18 cellular contexts compared by ENCODE assay signal in genomic region chr15:74618841-74619596, GRCh38. TPM values are rescaled to one million over a fixed set of nuclear protein-coding genes. Genes with fewer than 3 reads are reported as not detected.
DNase-seq lines count a peak whose midpoint lies in the region; ATAC-seq and TF ChIP-seq lines count a peak whose summit lies in the region.
"Had no signal": no experiment of that assay in that cellular context is flagged by ENCODE, and none has a peak within 500 bp of the region (broad histone marks: within the 10 kb centered on the region; RNA-seq: fewer than 3 reads in every experiment).

No MANE protein-coding gene starts in this region.

- H3K9me3 Mint-ChIP-seq in stimulated activated naive B cell treated with anti-CD40 and anti-IgM and Interleukin-4, amounts not matched to agents 10 μg/mL and 1 μg/mL and 100 μg/mL, for 72 hours: no peaks in the 10 kb centered on the region

- in situ Hi-C loops in SK-MEL-5 (cut with HindIII; ENCODE audit: low pct_unique_long_range_greater_than_20kb, low sequenced_read_pairs): no loop called here

- no peaks in the 10 kb centered on the region for H3K27me3 ChIP-seq in right atrium auricular region
- no peaks in the 10 kb centered on the region for H3K27me3 ChIP-seq in heart right ventricle
- H3K27me3 ChIP-seq: left lung had no signal

- peaks cover 27 to 52% of the 10 kb centered on the region in 2 donors for H3K36me3 Mint-ChIP-seq in stimulated activated naive B cell treated with anti-CD40 and anti-IgM and Interleukin-4, amounts not matched to agents 10 μg/mL and 1 μg/mL and 100 μg/mL, for 72 hours

- intact Hi-C loops in heart right ventricle (cut with DNase I) (loop anchor here in 8 of 10 donors (5.0 to 10.0 kb wide), 5 partner anchors 77 to 326 kb away; partner anchors contain the start of genes ARID3B (in 5 of the 8) and UBL7 (in 3 of the 8)), left colon (cut with DNase I, micrococcal nuclease) (loop anchor here in 1 of 2 donors (10.0 kb wide), 1 partner anchor 74 kb away; the partner anchor contains the start of gene ARID3B)

- DNase-seq in right atrium auricular region (ENCODE audit: low spot score): no peak
- DNase-seq in heart right ventricle: no peak
- peak; percentile 66 for DNase-seq in SK-MEL-5 (ENCODE audit: low read depth, low spot score)
- peak; percentile 51 for DNase-seq in foreskin melanocyte
- no peak for DNase-seq in stimulated activated naive B cell treated with anti-CD40 and anti-IgM and Interleukin-4, amounts not matched to agents 10 μg/mL and 1 μg/mL and 100 μg/mL, for 72 hours
- no peak for DNase-seq in foreskin fibroblast
- DNase-seq in left colon: no peak
- DNase-seq: activated CD4-positive, alpha-beta T cell treated with anti-CD3 and anti-CD28 coated beads, Interleukin-2, amount 50 U/mL, for 1 hour; activated gamma-delta T cell treated with Interleukin-2 at 50 U/mL for 16 hours; DMS79 treated with DMSO at 0.1 percent for 48 hours; effector memory CD4-positive, alpha-beta T cell; Kasumi-1; left lung; NCI-H1417 treated with DMSO at 0.1 percent for 48 hours; NCI-H2171 treated with DMSO at 0.1 percent for 48 hours; stimulated activated CD4-positive, alpha-beta T cell treated with anti-CD3 and anti-CD28 coated beads, Interleukin-15, amount 100 ng/mL, for 24 hours had no signal

- H3K27me3 Mint-ChIP-seq in stimulated activated naive B cell treated with anti-CD40 and anti-IgM and Interleukin-4, amounts not matched to agents 10 μg/mL and 1 μg/mL and 100 μg/mL, for 72 hours: no peaks in the 10 kb centered on the region

- no peak overlapping the region for H3K4me3 Mint-ChIP-seq in stimulated activated naive B cell treated with anti-CD40 and anti-IgM and Interleukin-4, amounts not matched to agents 10 μg/mL and 1 μg/mL and 100 μg/mL, for 72 hours

- H3K4me3 ChIP-seq in right atrium auricular region (no peak overlapping the region), heart right ventricle (no peak overlapping the region), foreskin fibroblast (ENCODE audit: low read depth in 1 of 2, low read length in 2 of 2) (no peak overlapping the region)
- H3K4me3 ChIP-seq: left lung had no signal

- H3K36me3 ChIP-seq in right atrium auricular region (peaks cover 52% of the 10 kb centered on the region), heart right ventricle (peaks cover 6 to 55% (median 48%) of the 10 kb centered on the region in 9 donors)

- ATAC-seq in heart right ventricle (no peak), left colon (no peak), GM18498 (IDR thresholded peaks at IDR 0.05; ENCODE audit: unreplicated experiment) (no peak)
- ATAC-seq in stimulated activated naive B cell treated with anti-CD40 and anti-IgM and Interleukin-4, amounts not matched to agents 10 μg/mL and 1 μg/mL and 100 μg/mL, for 72 hours (replicated peaks): no peak
- ATAC-seq: left lung, Right ventricle myocardium inferior had no signal

- H3K4me1 ChIP-seq in right atrium auricular region: peaks cover 0 to 56% of the 10 kb centered on the region in 2 donors
- peaks cover 14 to 65% (median 47%) of the 10 kb centered on the region in 9 donors for H3K4me1 ChIP-seq in heart right ventricle

- no peaks in the 10 kb centered on the region for H3K9me3 ChIP-seq in right atrium auricular region
- no peaks in the 10 kb centered on the region for H3K9me3 ChIP-seq in heart right ventricle
- H3K9me3 ChIP-seq: left lung had no signal

- TF ChIP-seq CTCF in right atrium auricular region (IDR thresholded peaks at IDR 0.05): no peak
- TF ChIP-seq CTCF in heart right ventricle (IDR thresholded peaks at IDR 0.05): no peak
- TF ChIP-seq CTCF in foreskin fibroblast (IDR thresholded peaks at IDR 0.05; ENCODE audit: low read depth, low read length): no peak

- peak overlapping the region; percentile 2 for H3K27ac Mint-ChIP-seq in stimulated activated naive B cell treated with anti-CD40 and anti-IgM and Interleukin-4, amounts not matched to agents 10 μg/mL and 1 μg/mL and 100 μg/mL, for 72 hours

- peaks cover 36 to 62% of the 10 kb centered on the region in 2 donors for H3K4me1 Mint-ChIP-seq in stimulated activated naive B cell treated with anti-CD40 and anti-IgM and Interleukin-4, amounts not matched to agents 10 μg/mL and 1 μg/mL and 100 μg/mL, for 72 hours

- WGBS in heart right ventricle, 2 donors: 82 to 84% methylated on average over 15 of the region's 15 CpGs

- peak overlapping the region; percentile 4 to 95 for H3K27ac ChIP-seq in right atrium auricular region
- H3K27ac ChIP-seq in heart right ventricle: peak overlapping the region in 4 of 10 donors; percentile 10 to 98 (median 39)

RNA-seq across cellular contexts. Expression of gene CLK3, which starts 3.4 kb away (rescaled TPM):
- 10 to 100 TPM; 52.8 to 59.2 TPM for total RNA-seq in right atrium auricular region
- total RNA-seq in heart right ventricle: 10 to 100 TPM; 40.2 to 52.1 (median 45.2) TPM
- 10 to 100 TPM; 27.7 to 73.6 TPM for polyA plus RNA-seq in heart right ventricle
- 44.4 and 53.2 TPM in 2 replicates for total RNA-seq in SK-MEL-5 (2014; rRNA removed; shearing (Covaris generic))
- 56.2 and 79.3 TPM in 2 replicates for polyA plus RNA-seq in SK-MEL-5 (2015; cell fraction: cytosol; rRNA removed)
- polyA plus RNA-seq in SK-MEL-5 (2015; cell fraction: nucleus; rRNA removed): 242 and 249 TPM in 2 replicates
- total RNA-seq in left colon: 10 to 100 TPM; 90.8 to 92.9 TPM

Comparison
In these comparisons a context has a peak if more than half of its experiments do, and no peak if none do; other contexts are left out.
1. DNase-seq: peak in SK-MEL-5 (single experiment) and foreskin melanocyte (single experiment); none in right atrium auricular region (single experiment), heart right ventricle (0 of 2), stimulated activated naive B cell treated with anti-CD40 and anti-IgM and Interleukin-4, amounts not matched to agents 10 μg/mL and 1 μg/mL and 100 μg/mL, for 72 hours (single experiment), foreskin fibroblast (0 of 2) and left colon (0 of 2).